ENCODE assay signal across 17 cellular contexts in the genomic region with DNA sequence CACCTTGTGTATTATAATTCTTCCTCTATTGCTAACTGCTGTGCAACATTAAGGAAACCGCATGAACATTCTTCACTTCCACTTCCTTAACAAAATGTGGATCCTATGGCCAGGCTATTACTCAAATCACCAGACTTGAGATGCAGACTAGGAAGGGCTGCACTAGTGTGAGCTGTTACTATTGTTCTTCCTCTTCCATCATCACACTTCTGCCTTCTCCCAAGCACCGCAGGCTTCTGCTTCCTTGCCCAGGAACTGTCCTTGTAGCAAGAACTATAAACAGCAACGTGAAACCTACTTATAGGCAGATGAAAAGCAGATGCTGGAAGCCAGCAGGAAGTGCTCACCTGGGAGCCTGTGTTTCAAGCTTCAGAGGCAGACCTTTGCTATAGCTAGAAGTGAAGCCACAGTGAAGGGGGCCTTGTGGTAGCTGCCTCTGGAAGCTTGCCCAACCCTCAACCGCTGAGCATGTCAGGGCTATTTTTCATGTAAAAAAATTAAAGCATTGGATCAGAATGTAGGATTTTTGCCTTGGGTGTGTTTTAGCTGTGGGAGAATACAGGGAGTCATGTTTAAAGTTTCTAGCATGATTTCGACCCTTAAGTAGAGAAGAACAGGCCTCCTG. TPM values are rescaled to one million over a fixed set of nuclear protein-coding genes. Genes with fewer than 3 reads are reported as not detected.
DNase-seq lines count a peak whose midpoint lies in the region; TF ChIP-seq lines count a peak whose summit lies in the region.
"Had no signal": no experiment of that assay in that cellular context is flagged by ENCODE, and none has a peak within 500 bp of the region (broad histone marks: within the 10 kb centered on the region; RNA-seq: fewer than 3 reads in every experiment).

No MANE protein-coding gene starts in this region.

- no peaks in the 10 kb centered on the region for H3K79me1 ChIP-seq in trophoblast cell (ENCODE audit: low read length)

- no peak overlapping the region for H3K9ac ChIP-seq in trophoblast cell (ENCODE audit: low read length)

- no peaks in the 10 kb centered on the region for H3K9me2 ChIP-seq in OCI-LY7 (ENCODE audit: insufficient read depth, low read length)

- H4K12ac ChIP-seq in trophoblast cell (ENCODE audit: low read depth, low read length) = no peak overlapping the region

- peak overlapping the region; percentile 42 for H4K91ac ChIP-seq in trophoblast cell (ENCODE audit: low read depth, low read length)

- H4K8ac ChIP-seq in trophoblast cell (ENCODE audit: low read depth, low read length) = no peak overlapping the region

- WGBS in trophoblast cell (ENCODE audit: extremely low coverage, insufficient coverage, insufficient read length) = no CpG with 5 or more reads among the region's 5 CpGs

- H3K4me1 ChIP-seq in trophoblast cell (ENCODE audit: control insufficient read depth in 1 of 2, insufficient read depth in 2 of 2, low read length in 2 of 2) (peaks cover 3 to 5% of the 10 kb centered on the region in 2 experiments), OCI-LY7 (ENCODE audit: insufficient read depth, low read length, poor library complexity, severe bottlenecking) (no peaks in the 10 kb centered on the region)

- H3K36me3 ChIP-seq in trophoblast cell (ENCODE audit: control insufficient read depth in 1 of 2, insufficient read depth in 2 of 2, low read length in 2 of 2) (no peaks in the 10 kb centered on the region), OCI-LY7 (ENCODE audit: insufficient read depth, low read length) (no peaks in the 10 kb centered on the region)

- H3K4me2 ChIP-seq in trophoblast cell (ENCODE audit: low read length) (no peak overlapping the region), OCI-LY7 (ENCODE audit: low read length) (no peak overlapping the region)

- H4K20me1 ChIP-seq in OCI-LY7 (ENCODE audit: insufficient read depth, low read length) = no peaks in the 10 kb centered on the region

- H3K27me3 ChIP-seq in trophoblast cell (ENCODE audit: insufficient read depth, low read length) = no peaks in the 10 kb centered on the region

- no peaks in the 10 kb centered on the region for H3K79me2 ChIP-seq in trophoblast cell (ENCODE audit: control insufficient read depth, insufficient read depth, low read length, poor library complexity)
- H3K79me2 ChIP-seq in OCI-LY7 (ENCODE audit: insufficient read depth, low read depth, low read length) = no peaks in the 10 kb centered on the region

- no TSS peak for BruUV-seq in OCI-LY7 (replicated peaks; lab: Mats Ljungman, UMichigan)

- TF ChIP-seq CTCF in choroid plexus epithelial cell (conservative IDR thresholded peaks at IDR 0.05; ENCODE audit: low read depth, low read length) (no peak), OCI-LY7 (conservative IDR thresholded peaks at IDR 0.05; ENCODE audit: low read length) (no peak), foreskin fibroblast (IDR thresholded peaks at IDR 0.05; ENCODE audit: low read depth, low read length) (no peak)

- no peak overlapping the region for H3K4me3 ChIP-seq in choroid plexus epithelial cell (ENCODE audit: low read depth, low read length)
- H3K4me3 ChIP-seq in trophoblast cell (ENCODE audit: low read depth, low read length) = no peak overlapping the region
- H3K4me3 ChIP-seq in OCI-LY7 (ENCODE audit: low read depth, low read length, poor library complexity, severe bottlenecking) = no peak overlapping the region
- H3K4me3 ChIP-seq in foreskin fibroblast (ENCODE audit: low read depth in 1 of 2, low read length in 2 of 2) = no peak overlapping the region

- H2BK12ac ChIP-seq in trophoblast cell (ENCODE audit: low read length) = no peak overlapping the region

- H2BK120ac ChIP-seq in trophoblast cell (ENCODE audit: insufficient read depth, low read length, poor library complexity) = no peak overlapping the region

- no peak overlapping the region for H2BK5ac ChIP-seq in trophoblast cell (ENCODE audit: low read depth, low read length, poor library complexity)

- H2AFZ ChIP-seq in trophoblast cell (ENCODE audit: insufficient read depth, low read length, poor library complexity) (no peak overlapping the region), OCI-LY7 (ENCODE audit: low read length) (no peak overlapping the region)

- H3K14ac ChIP-seq in trophoblast cell (ENCODE audit: low read length) = no peak overlapping the region

- H3K27ac ChIP-seq in trophoblast cell (ENCODE audit: low read depth, low read length) (no peak overlapping the region), OCI-LY7 (ENCODE audit: low read depth, low read length, poor library complexity, severe bottlenecking) (no peak overlapping the region)
- H3K27ac ChIP-seq: 22Rv1, RWPE1 had no signal

- intact Hi-C loops in OCI-LY7 (cut with micrococcal nuclease; ENCODE audit: unreplicated experiment) = no loop called here

- CTCF ChIA-PET in OCI-LY7 (lab: Charles Lee; ENCODE audit: unreplicated experiment) = no interaction called here

- H2AK5ac ChIP-seq in trophoblast cell (ENCODE audit: low read length) = no peak overlapping the region

- H3K4ac ChIP-seq in trophoblast cell (ENCODE audit: low read depth, low read length) = no peak overlapping the region

- H3K18ac ChIP-seq in trophoblast cell (ENCODE audit: low read length) = no peak overlapping the region

- H3K9me3 ChIP-seq in trophoblast cell (ENCODE audit: insufficient read depth, low read depth, low read length) = no peaks in the 10 kb centered on the region
- H3K9me3 ChIP-seq in OCI-LY7 (ENCODE audit: low read length) = no peaks in the 10 kb centered on the region

- POLR2A ChIA-PET in OCI-LY7 (lab: Charles Lee) = interaction anchor here (0.9 kb wide), 1 partner anchor 35 kb away, joined by 3 read pairs; no protein-coding TSS in a partner anchor

- H3K23ac ChIP-seq in trophoblast cell (ENCODE audit: low read length) = no peak overlapping the region

- DNase-seq in DMS53 (lab: John Stamatoyannopoulos, UW) (peak; percentile 36), DMS53 treated with DMSO at 0.1 percent for 48 hours (lab: John Stamatoyannopoulos, UW; ENCODE audit: unreplicated experiment) (no peak), NCI-H2029 (lab: John Stamatoyannopoulos, UW) (peak; percentile 74), choroid plexus epithelial cell (ENCODE audit: low read depth) (peak; percentile 51), trophoblast cell (no peak), OCI-LY7 (ENCODE audit: low spot score) (no peak), foreskin fibroblast (no peak), dermis blood vessel endothelial cell (no peak)
- DNase-seq: activated B cell treated with CpG ODN at 0.5 μM for 24 hours; central memory CD4-positive, alpha-beta T cell; islet precursor cell; NCI-H1930; stimulated activated CD4-positive, alpha-beta T cell treated with anti-CD3 and anti-CD28 coated beads, Interleukin-1b, Interleukin-23, amount 100 ng/mL, for 48 hours; stimulated activated naive CD8-positive, alpha-beta T cell treated with anti-CD3 and anti-CD28 coated beads, Interleukin-15, amount 100 ng/mL, for 72 hours had no signal

RNA-seq across cellular contexts. Expression of gene CLNK, which starts 43.9 kb away (rescaled TPM):
- 0.03 TPM in 2 replicates for polyA plus RNA-seq in trophoblast cell (2013)
- total RNA-seq in OCI-LY7 (2014; rRNA removed; shearing (Covaris generic)) = 0.05 TPM in 1 of 2 replicates, not detected in the other
- total RNA-seq in OCI-LY7 (2022) = 2.0 TPM in 2 replicates
- not detected in 2 replicates for total RNA-seq in dermis blood vessel endothelial cell
- total RNA-seq: omental fat pad had no signal

Comparison
In these comparisons a context has a peak if more than half of its experiments do, and no peak if none do; other contexts are left out.
1. DNase-seq: peak in DMS53 (single experiment), NCI-H2029 (single experiment) and choroid plexus epithelial cell (single experiment); none in DMS53 treated with DMSO at 0.1 percent for 48 hours (single experiment), trophoblast cell (0 of 2), OCI-LY7 (single experiment), foreskin fibroblast (0 of 2) and dermis blood vessel endothelial cell (single experiment).